7 cellular contexts compared by ENCODE assay signal in the genomic region with DNA sequence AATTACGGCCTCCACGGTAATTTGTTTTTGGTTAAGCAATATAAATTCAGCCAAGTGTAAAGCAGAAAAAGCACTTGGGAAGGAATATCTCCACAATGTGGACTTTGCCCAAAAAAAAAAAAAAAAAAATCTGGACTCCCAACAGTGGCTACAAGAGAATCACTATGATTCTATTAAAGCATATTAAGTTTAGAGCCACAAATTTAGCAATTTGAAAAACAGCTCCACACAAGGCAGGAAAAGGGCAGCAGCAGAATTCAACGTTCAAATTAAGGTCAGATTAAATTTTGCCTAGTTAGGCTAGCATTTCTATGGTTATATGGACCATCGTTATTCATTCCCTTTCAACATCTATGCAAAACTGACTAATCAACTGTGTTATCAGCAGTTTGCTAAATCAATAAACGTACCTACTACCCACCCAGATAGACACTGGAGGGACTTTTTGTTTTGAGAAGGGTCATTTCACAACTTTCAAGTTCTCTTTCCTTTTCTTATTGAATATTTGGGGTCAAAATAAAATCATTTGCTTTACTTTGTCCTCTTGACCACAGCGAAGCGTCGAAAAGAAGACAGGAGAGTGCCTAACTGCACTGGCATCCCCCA. TPM values are rescaled to one million over a fixed set of nuclear protein-coding genes. Genes with fewer than 3 reads are reported as not detected.
DNase-seq lines count a peak whose midpoint lies in the region; ATAC-seq, FAIRE-seq and TF ChIP-seq lines count a peak whose summit lies in the region.

No MANE protein-coding gene starts in this region.

- H3K36me3 ChIP-seq in adrenal gland (replicated peaks in 1 of 2) (peaks cover 0 to 15% of the 10 kb centered on the region in 2 donors), mesodermal cell (ENCODE audit: control insufficient read depth, insufficient read depth, low read length) (peaks cover 8% of the 10 kb centered on the region)

- no peaks in the 10 kb centered on the region for H3K9me3 ChIP-seq in adrenal gland (replicated peaks in 1 of 3)
- no peaks in the 10 kb centered on the region for H3K9me3 ChIP-seq in mesodermal cell (ENCODE audit: control insufficient read depth, low read length)

- TF ChIP-seq CTCF in adrenal gland (IDR thresholded peaks at IDR 0.05) (no peak), D721Med (IDR thresholded peaks at IDR 0.05; ENCODE audit: insufficient read depth, missing control alignments) (no peak)

- ATAC-seq in GM18873 (IDR thresholded peaks at IDR 0.05; ENCODE audit: low FRiP score, unreplicated experiment): peak; percentile 13
- ATAC-seq in HG02938 (IDR thresholded peaks at IDR 0.05; ENCODE audit: unreplicated experiment): peak; percentile 2

- H3K4me1 ChIP-seq in adrenal gland (replicated peaks in 1 of 2) (peaks cover 5 to 22% of the 10 kb centered on the region in 2 donors), mesodermal cell (ENCODE audit: control insufficient read depth, insufficient read depth, low read length, poor library complexity, severe bottlenecking) (peaks cover 4% of the 10 kb centered on the region)

- 20 to 24% (median 22%) methylated on average over 8 of the region's 8 CpGs for WGBS in adrenal gland, 4 donors
- 36 to 50% methylated on average over 1 to 6 of the region's 8 CpGs for WGBS in mesodermal cell (ENCODE audit: insufficient coverage in 2 of 2), 2 experiments

- H3K4me3 ChIP-seq in adrenal gland (peak overlapping the region; percentile 76 to 96 (median 79)), mesodermal cell (ENCODE audit: extremely low read depth, insufficient read depth, low read length, poor library complexity, severe bottlenecking) (peak overlapping the region; percentile 95)

- no peak for FAIRE-seq in D721Med (lab: Jason Lieb, UNC)

- H3K27ac ChIP-seq in adrenal gland: peak overlapping the region in 3 of 5 donors; percentile 91 to 95 (median 95)
- H3K27ac ChIP-seq in mesodermal cell (ENCODE audit: low read depth, low read length, severe bottlenecking): no peak overlapping the region

- in situ Hi-C loops in ACHN (cut with HindIII; ENCODE audit: low pct_ligation_motif_present, low pct_unique_long_range_greater_than_20kb, low sequenced_read_pairs): no loop called here

- no peak for TF ChIP-seq POLR2A in adrenal gland (IDR thresholded peaks at IDR 0.05)

- intact Hi-C loops in adrenal gland (cut with DNase I): no loop called here

- H3K27me3 ChIP-seq in adrenal gland: no peaks in the 10 kb centered on the region

- DNase-seq in adrenal gland (no peak), NCI-H187 (lab: John Stamatoyannopoulos, UW) (no peak), D721Med (ENCODE audit: insufficient read length, low spot score) (no peak), ACHN (no peak)

RNA-seq across cellular contexts. Expression of a gene that starts 1.0 kb away (rescaled TPM):
- 10 to 100 TPM; 12.5 to 20.5 (median 15.4) TPM for total RNA-seq in adrenal gland
- 1 to 10 TPM; 3.1 to 9.2 (median 4.7) TPM for polyA plus RNA-seq in adrenal gland
- polyA plus RNA-seq in mesodermal cell (2013, experiment 1 of 2): 6.8 TPM
- polyA plus RNA-seq in mesodermal cell (2013, experiment 2 of 2): 7.5 TPM

RNA-seq across cellular contexts. Expression of a gene that starts 40.0 kb away (rescaled TPM):
- 10 to 100 TPM in 7 of 8 donors, 1 to 10 TPM in 1; 8.7 to 24.0 (median 19.8) TPM for total RNA-seq in adrenal gland
- 10 to 100 TPM; 19.2 to 46.1 (median 23.1) TPM for polyA plus RNA-seq in adrenal gland
- 31.1 TPM for polyA plus RNA-seq in mesodermal cell (2013, experiment 1 of 2)
- 29.1 TPM for polyA plus RNA-seq in mesodermal cell (2013, experiment 2 of 2)
